ENCODE assay signal across 15 cellular contexts in genomic region chr6:151327079-151327478, GRCh38.
"Had no signal": no experiment of that assay in that cellular context is flagged by ENCODE, and none has a peak within 500 bp of the region (broad histone marks: within the 10 kb centered on the region; RNA-seq: fewer than 3 reads in every experiment).

No MANE protein-coding gene starts in this region.

- ATAC-seq: activated CD8-positive, alpha-beta memory T cell treated with anti-CD3 and anti-CD28 coated beads, Interleukin-2, amount 10 ng/mL, durations not matched to agents 7 days and 5 days; natural killer cell treated with Interleukin-12 subunit alpha and Interleukin-12 subunit beta and Interleukin-15 and Interleukin-18, amount 100 ng/mL, for 72 hours had no signal

- H3K27ac ChIP-seq: hepatocyte, vagina had no signal

- H3K4me3 Mint-ChIP-seq: activated CD8-positive, alpha-beta memory T cell treated with anti-CD3 and anti-CD28 coated beads, Interleukin-2, amount 10 ng/mL, durations not matched to agents 7 days and 5 days; activated naive CD8-positive, alpha-beta T cell; activated T-cell treated with anti-CD3 and anti-CD28 coated beads, Interleukin-2, amount 50 U/mL, for 24 hours; natural killer cell treated with Interleukin-12 subunit alpha and Interleukin-12 subunit beta and Interleukin-15 and Interleukin-18, amount 100 ng/mL, for 72 hours had no signal

- H3K4me3 ChIP-seq: hepatocyte, lung, thyroid gland, vagina had no signal

- H3K36me3 Mint-ChIP-seq: activated CD8-positive, alpha-beta memory T cell treated with anti-CD3 and anti-CD28 coated beads, Interleukin-2, amount 10 ng/mL, durations not matched to agents 7 days and 5 days; activated naive CD8-positive, alpha-beta T cell; natural killer cell treated with Interleukin-12 subunit alpha and Interleukin-12 subunit beta and Interleukin-15 and Interleukin-18, amount 100 ng/mL, for 72 hours had no signal

- H3K9me3 ChIP-seq: stomach, thyroid gland, vagina had no signal

- H3K27ac Mint-ChIP-seq: activated CD8-positive, alpha-beta memory T cell treated with anti-CD3 and anti-CD28 coated beads, Interleukin-2, amount 10 ng/mL, durations not matched to agents 7 days and 5 days; activated naive CD8-positive, alpha-beta T cell; activated T-cell treated with anti-CD3 and anti-CD28 coated beads, Interleukin-2, amount 50 U/mL, for 24 hours; natural killer cell treated with Interleukin-12 subunit alpha and Interleukin-12 subunit beta and Interleukin-15 and Interleukin-18, amount 100 ng/mL, for 72 hours had no signal

- H3K9me3 Mint-ChIP-seq: activated T-cell treated with anti-CD3 and anti-CD28 coated beads, Interleukin-2, amount 50 U/mL, for 24 hours; natural killer cell treated with Interleukin-12 subunit alpha and Interleukin-12 subunit beta and Interleukin-15 and Interleukin-18, amount 100 ng/mL, for 72 hours had no signal

- DNase-seq: activated CD4-positive, alpha-beta T cell treated with anti-CD3 and anti-CD28 coated beads, Interleukin-2, amount 50 U/mL, for 48 hours; activated CD4-positive, CD25-positive, alpha-beta regulatory T cell treated with anti-CD3 and anti-CD28 coated beads, Interleukin-2, amount 50 U/mL, for 72 hours; activated CD8-positive, alpha-beta memory T cell treated with anti-CD3 and anti-CD28 coated beads, Interleukin-2, amount 10 ng/mL, durations not matched to agents 7 days and 5 days; activated gamma-delta T cell; activated T-cell treated with anti-CD3 and anti-CD28 coated beads, Interleukin-2, amount 50 U/mL, for 24 hours; stimulated activated CD4-positive, alpha-beta T cell treated with anti-CD3 and anti-CD28 coated beads, Interleukin-4, amount 100 ng/mL, for 1 hour; stomach; SW 1271; T-helper 9 cell; thyroid gland had no signal

- H3K79me2 ChIP-seq: hepatocyte had no signal

- H3K27me3 ChIP-seq: hepatocyte, thyroid gland, vagina had no signal

- H3K36me3 ChIP-seq: stomach, thyroid gland, vagina had no signal

- H2AFZ ChIP-seq: hepatocyte had no signal
